Comparison of ENCODE assay signal across 24 cellular contexts in the genomic region with DNA sequence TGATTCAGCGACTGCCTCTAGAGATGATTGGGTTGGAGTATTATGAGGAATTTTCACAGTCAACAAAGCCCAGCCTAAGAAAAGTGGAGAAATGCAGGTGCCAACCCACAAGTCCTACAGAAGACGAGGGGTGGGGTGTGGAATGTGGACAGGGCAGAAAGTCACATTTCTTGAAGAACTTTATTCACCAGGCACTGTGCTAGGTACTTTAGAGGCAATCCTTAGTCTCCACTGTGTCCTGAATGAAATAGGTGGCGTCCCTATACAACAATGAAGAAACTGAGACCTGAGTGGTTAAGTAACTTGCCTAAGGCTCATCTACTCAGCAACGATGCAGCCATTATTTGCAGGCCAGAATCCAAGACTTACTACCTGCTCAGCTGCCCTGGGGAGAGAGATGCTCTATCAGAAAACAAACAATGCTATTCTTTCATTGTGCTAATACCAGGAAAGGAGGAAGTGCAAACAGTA.
DNase-seq lines count a peak whose midpoint lies in the region; ATAC-seq and TF ChIP-seq lines count a peak whose summit lies in the region.
"Had no signal": no experiment of that assay in that cellular context is flagged by ENCODE, and none has a peak within 500 bp of the region (broad histone marks: within the 10 kb centered on the region; RNA-seq: fewer than 3 reads in every experiment).

No MANE protein-coding gene starts in this region.

- TF ChIP-seq RAD21 in Ishikawa (IDR thresholded peaks at IDR 0.05; ENCODE audit: low read depth) = no peak

- H3K27me3 Mint-ChIP-seq in endodermal cell (ENCODE audit: insufficient read depth) = no peaks in the 10 kb centered on the region
- H3K27me3 Mint-ChIP-seq: B cell had no signal

- no peaks in the 10 kb centered on the region for H3K36me3 Mint-ChIP-seq in endodermal cell (ENCODE audit: low read depth)

- H3K4me1 ChIP-seq in endodermal cell (ENCODE audit: control insufficient read depth, insufficient read depth, low read length) (peaks cover 7% of the 10 kb centered on the region), lung (ENCODE audit: control insufficient read depth in 2 of 2, insufficient read depth in 2 of 2, low read length in 2 of 2) (peaks cover 0 to 1% of the 10 kb centered on the region in 2 donors), upper lobe of left lung (peaks cover 4 to 28% (median 20%) of the 10 kb centered on the region in 4 donors)
- H3K4me1 ChIP-seq: testis had no signal

- no peaks in the 10 kb centered on the region for H3K9me3 ChIP-seq in endodermal cell (ENCODE audit: control insufficient read depth, low read length)
- no peaks in the 10 kb centered on the region for H3K9me3 ChIP-seq in lung (ENCODE audit: control insufficient read depth in 2 of 2, insufficient read depth in 1 of 2, low read length in 1 of 2)
- H3K9me3 ChIP-seq in upper lobe of left lung = no peaks in the 10 kb centered on the region
- H3K9me3 ChIP-seq: testis had no signal

- WGBS in endodermal cell (ENCODE audit: insufficient coverage in 1 of 2, insufficient read length in 1 of 2), 2 experiments = 82 to 87% methylated on average over 4 of the region's 4 CpGs
- WGBS in lung, 2 donors = 61 to 82% methylated on average over 4 of the region's 4 CpGs
- 57 to 68% methylated on average over 4 of the region's 4 CpGs for WGBS in upper lobe of left lung, 2 donors

- TF ChIP-seq CTCF in endodermal cell (conservative IDR thresholded peaks at IDR 0.05) (no peak), lung (IDR thresholded peaks at IDR 0.05; ENCODE audit: control extremely low read depth, extremely low read depth) (no peak), upper lobe of left lung (IDR thresholded peaks at IDR 0.05) (no peak), foreskin fibroblast (IDR thresholded peaks at IDR 0.05; ENCODE audit: low read depth, low read length) (no peak)

- no peaks in the 10 kb centered on the region for H3K9me3 Mint-ChIP-seq in endodermal cell
- H3K9me3 Mint-ChIP-seq: activated CD8-positive, alpha-beta T cell treated with anti-CD3 and anti-CD28 coated beads for 36 hours; activated T-cell treated with anti-CD3 and anti-CD28 coated beads, Interleukin-2, amount 50 U/mL, for 24 hours; effector memory CD8-positive, alpha-beta T cell; HFFc6 had no signal

- no peak overlapping the region for H3K9ac ChIP-seq in endodermal cell (ENCODE audit: extremely low read depth, low read length, poor library complexity, severe bottlenecking)

- H3K27ac Mint-ChIP-seq in endodermal cell = no peak overlapping the region
- H3K27ac Mint-ChIP-seq: activated CD8-positive, alpha-beta T cell treated with anti-CD3 and anti-CD28 coated beads for 36 hours; activated T-cell treated with anti-CD3 and anti-CD28 coated beads, Interleukin-2, amount 50 U/mL, for 24 hours; B cell; effector memory CD8-positive, alpha-beta T cell; HFFc6 had no signal

- peak; percentile 78; the same call in 1 of the 2 replicates for TF ChIP-seq EP300 in Ishikawa (IDR thresholded peaks at IDR 0.05; ENCODE audit: borderline replicate concordance)
- TF ChIP-seq EP300 in upper lobe of left lung (IDR thresholded peaks at IDR 0.05) = peak in 1 of 4 donors; percentile 27

- H3K27ac ChIP-seq in endodermal cell (ENCODE audit: low read depth, low read length) = no peak overlapping the region
- H3K27ac ChIP-seq in lung (ENCODE audit: low read depth in 1 of 2, low read length in 1 of 2) = peak overlapping the region in 1 of 2 donors; percentile 48
- H3K27ac ChIP-seq in upper lobe of left lung = peak overlapping the region; percentile 50 to 76 (median 54)
- H3K27ac ChIP-seq: testis, WERI-Rb-1 had no signal

- no peak for DNase-seq in endodermal cell
- peak; percentile 48 for DNase-seq in lung (ENCODE audit: low spot score)
- DNase-seq in upper lobe of left lung = peak in 1 of 2 donors; percentile 68
- no peak for DNase-seq in stimulated activated CD4-positive, alpha-beta T cell treated with anti-CD3 and anti-CD28 coated beads, Interleukin-2, amount 100 ng/mL, for 48 hours
- no peak for DNase-seq in foreskin fibroblast
- no peak for DNase-seq in AG08395 (ENCODE audit: low spot score)
- DNase-seq: activated CD8-positive, alpha-beta T cell treated with anti-CD3 and anti-CD28 coated beads for 36 hours; activated naive CD4-positive, alpha-beta T cell treated with Interleukin-2 at 50 U/mL for 16 hours; activated T-cell treated with anti-CD3 and anti-CD28 coated beads, Interleukin-2, amount 50 U/mL, for 24 hours; anterior cingulate cortex; COR-L47; effector memory CD8-positive, alpha-beta T cell; HFFc6; hippocampal formation; KBM-7; kidney; NCI-H2029; NCI-H524; right cardiac atrium; Right ventricle myocardium superior; testis; WERI-Rb-1 had no signal

- H3K27me3 ChIP-seq in endodermal cell (ENCODE audit: control insufficient read depth, insufficient read depth, low read length, poor library complexity, severe bottlenecking) (no peaks in the 10 kb centered on the region), lung (ENCODE audit: control insufficient read depth, insufficient read depth) (no peaks in the 10 kb centered on the region), upper lobe of left lung (no peaks in the 10 kb centered on the region)
- H3K27me3 ChIP-seq: testis had no signal

- H3K36me3 ChIP-seq in endodermal cell (ENCODE audit: control insufficient read depth, insufficient read depth, low read length) (no peaks in the 10 kb centered on the region), lung (ENCODE audit: control insufficient read depth in 2 of 2, insufficient read depth in 2 of 2, low read length in 2 of 2) (no peaks in the 10 kb centered on the region), upper lobe of left lung (no peaks in the 10 kb centered on the region)
- H3K36me3 ChIP-seq: WERI-Rb-1 had no signal

- H3K4me3 ChIP-seq in endodermal cell (ENCODE audit: low read length) (peak overlapping the region; percentile 0), lung (no peak overlapping the region), upper lobe of left lung (no peak overlapping the region), foreskin fibroblast (ENCODE audit: low read depth in 1 of 2, low read length in 2 of 2) (no peak overlapping the region)
- H3K4me3 ChIP-seq: testis had no signal

- ATAC-seq in lung (ENCODE audit: insufficient read depth, low FRiP score) = peak; percentile 59
- ATAC-seq in upper lobe of left lung (ENCODE audit: low FRiP score in 2 of 2) = peak; percentile 29 to 89
- ATAC-seq: activated CD8-positive, alpha-beta T cell treated with anti-CD3 and anti-CD28 coated beads for 36 hours; effector memory CD8-positive, alpha-beta T cell; right cardiac atrium had no signal

- peaks cover 24% of the 10 kb centered on the region for H3K4me1 Mint-ChIP-seq in endodermal cell

- TF ChIP-seq POLR2A in upper lobe of left lung (IDR thresholded peaks at IDR 0.05) = no peak

- no peak overlapping the region for H3K4me3 Mint-ChIP-seq in endodermal cell
- H3K4me3 Mint-ChIP-seq: activated CD8-positive, alpha-beta T cell treated with anti-CD3 and anti-CD28 coated beads for 36 hours; activated T-cell treated with anti-CD3 and anti-CD28 coated beads, Interleukin-2, amount 50 U/mL, for 24 hours; B cell; effector memory CD8-positive, alpha-beta T cell; HFFc6 had no signal

TF ChIP-seq in Ishikawa, 13 proteins besides CTCF, POLR2A, EP300 and RAD21 (continues in another document):
- TF ChIP-seq NFIC (IDR thresholded peaks at IDR 0.05) (peak; percentile 46; the same call in 1 of the 2 replicates), YY1 (IDR thresholded peaks at IDR 0.05; ENCODE audit: low read depth) (no peak), EGR1 (IDR thresholded peaks at IDR 0.05) (no peak), TCF12 (IDR thresholded peaks at IDR 0.05; ENCODE audit: low read depth) (peak; percentile 78), TAF1 (IDR thresholded peaks at IDR 0.05; ENCODE audit: low read depth) (no peak), CREB1 (IDR thresholded peaks at IDR 0.05; ENCODE audit: low read depth) (no peak), ZBTB7A (IDR thresholded peaks at IDR 0.05; ENCODE audit: low read depth) (no peak), CEBPB (IDR thresholded peaks at IDR 0.05) (no peak), TEAD4 (IDR thresholded peaks at IDR 0.05) (peak; percentile 85)
- TF ChIP-seq, protein P1, sequence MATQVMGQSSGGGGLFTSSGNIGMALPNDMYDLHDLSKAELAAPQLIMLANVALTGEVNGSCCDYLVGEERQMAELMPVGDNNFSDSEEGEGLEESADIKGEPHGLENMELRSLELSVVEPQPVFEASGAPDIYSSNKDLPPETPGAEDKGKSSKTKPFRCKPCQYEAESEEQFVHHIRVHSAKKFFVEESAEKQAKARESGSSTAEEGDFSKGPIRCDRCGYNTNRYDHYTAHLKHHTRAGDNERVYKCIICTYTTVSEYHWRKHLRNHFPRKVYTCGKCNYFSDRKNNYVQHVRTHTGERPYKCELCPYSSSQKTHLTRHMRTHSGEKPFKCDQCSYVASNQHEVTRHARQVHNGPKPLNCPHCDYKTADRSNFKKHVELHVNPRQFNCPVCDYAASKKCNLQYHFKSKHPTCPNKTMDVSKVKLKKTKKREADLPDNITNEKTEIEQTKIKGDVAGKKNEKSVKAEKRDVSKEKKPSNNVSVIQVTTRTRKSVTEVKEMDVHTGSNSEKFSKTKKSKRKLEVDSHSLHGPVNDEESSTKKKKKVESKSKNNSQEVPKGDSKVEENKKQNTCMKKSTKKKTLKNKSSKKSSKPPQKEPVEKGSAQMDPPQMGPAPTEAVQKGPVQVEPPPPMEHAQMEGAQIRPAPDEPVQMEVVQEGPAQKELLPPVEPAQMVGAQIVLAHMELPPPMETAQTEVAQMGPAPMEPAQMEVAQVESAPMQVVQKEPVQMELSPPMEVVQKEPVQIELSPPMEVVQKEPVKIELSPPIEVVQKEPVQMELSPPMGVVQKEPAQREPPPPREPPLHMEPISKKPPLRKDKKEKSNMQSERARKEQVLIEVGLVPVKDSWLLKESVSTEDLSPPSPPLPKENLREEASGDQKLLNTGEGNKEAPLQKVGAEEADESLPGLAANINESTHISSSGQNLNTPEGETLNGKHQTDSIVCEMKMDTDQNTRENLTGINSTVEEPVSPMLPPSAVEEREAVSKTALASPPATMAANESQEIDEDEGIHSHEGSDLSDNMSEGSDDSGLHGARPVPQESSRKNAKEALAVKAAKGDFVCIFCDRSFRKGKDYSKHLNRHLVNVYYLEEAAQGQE (IDR thresholded peaks at IDR 0.05; ENCODE audit: low read depth) = no peak
- TF ChIP-seq, protein P2, sequence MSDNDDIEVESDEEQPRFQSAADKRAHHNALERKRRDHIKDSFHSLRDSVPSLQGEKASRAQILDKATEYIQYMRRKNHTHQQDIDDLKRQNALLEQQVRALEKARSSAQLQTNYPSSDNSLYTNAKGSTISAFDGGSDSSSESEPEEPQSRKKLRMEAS (IDR thresholded peaks at IDR 0.05) = 0 out of 2 replicates have a peak, but pooled peaks have one; percentile 25
- TF ChIP-seq, protein P3, sequence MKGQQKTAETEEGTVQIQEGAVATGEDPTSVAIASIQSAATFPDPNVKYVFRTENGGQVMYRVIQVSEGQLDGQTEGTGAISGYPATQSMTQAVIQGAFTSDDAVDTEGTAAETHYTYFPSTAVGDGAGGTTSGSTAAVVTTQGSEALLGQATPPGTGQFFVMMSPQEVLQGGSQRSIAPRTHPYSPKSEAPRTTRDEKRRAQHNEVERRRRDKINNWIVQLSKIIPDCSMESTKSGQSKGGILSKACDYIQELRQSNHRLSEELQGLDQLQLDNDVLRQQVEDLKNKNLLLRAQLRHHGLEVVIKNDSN (IDR thresholded peaks at IDR 0.05) = no peak
